In the genomic region with DNA sequence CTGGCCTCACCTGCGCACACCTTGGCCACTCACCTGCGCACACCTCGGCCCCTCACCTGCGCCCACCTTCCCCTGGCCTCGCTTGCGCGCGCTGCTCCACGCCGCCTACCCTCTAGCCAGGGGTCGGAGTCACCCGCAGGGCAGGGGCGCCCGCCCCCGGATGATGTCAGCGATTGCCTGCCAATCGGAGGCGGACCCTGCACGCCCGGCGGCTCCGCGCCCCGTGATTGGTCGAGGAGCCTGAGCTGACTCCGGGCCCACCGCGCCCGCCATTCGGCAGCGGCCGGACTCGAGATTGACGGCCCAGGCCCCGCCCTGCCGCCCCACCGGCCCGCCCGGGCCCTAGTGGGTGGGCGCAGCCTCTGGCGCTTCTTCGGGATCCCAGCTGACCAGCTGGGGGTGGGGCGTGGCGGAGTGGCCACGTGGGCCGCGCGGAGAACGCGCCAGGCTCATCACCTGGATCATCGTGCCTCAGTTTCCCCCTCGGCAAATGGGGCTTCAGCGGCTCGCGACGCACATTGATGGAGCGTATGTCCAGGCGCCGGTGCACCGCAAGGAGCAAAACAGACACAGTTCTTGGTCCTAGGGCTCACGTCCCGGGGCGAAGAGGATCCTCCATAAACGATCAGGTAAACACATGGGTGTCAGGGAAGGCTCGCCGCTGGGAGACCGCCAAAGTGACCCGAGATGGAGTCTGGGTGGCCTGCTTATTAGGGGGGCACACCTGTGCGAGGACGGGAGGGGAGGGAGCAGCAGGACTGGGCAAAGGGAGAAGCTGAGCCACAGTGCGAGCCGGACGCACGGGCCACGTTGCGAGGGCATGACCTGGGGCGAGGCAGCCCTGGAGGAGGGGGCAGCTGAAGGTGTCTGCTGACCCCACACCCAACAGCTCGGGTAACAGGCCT, we compare ENCODE assay signal across 1 cellular context.
TF ChIP-seq lines count a peak whose summit lies in the region.

A gene with protein sequence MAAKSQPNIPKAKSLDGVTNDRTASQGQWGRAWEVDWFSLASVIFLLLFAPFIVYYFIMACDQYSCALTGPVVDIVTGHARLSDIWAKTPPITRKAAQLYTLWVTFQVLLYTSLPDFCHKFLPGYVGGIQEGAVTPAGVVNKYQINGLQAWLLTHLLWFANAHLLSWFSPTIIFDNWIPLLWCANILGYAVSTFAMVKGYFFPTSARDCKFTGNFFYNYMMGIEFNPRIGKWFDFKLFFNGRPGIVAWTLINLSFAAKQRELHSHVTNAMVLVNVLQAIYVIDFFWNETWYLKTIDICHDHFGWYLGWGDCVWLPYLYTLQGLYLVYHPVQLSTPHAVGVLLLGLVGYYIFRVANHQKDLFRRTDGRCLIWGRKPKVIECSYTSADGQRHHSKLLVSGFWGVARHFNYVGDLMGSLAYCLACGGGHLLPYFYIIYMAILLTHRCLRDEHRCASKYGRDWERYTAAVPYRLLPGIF (minus strand): TSS at position 137 of the 905 bp plus-strand sequence. CDS start 3,441 bp downstream, outside the sequence.

TF ChIP-seq in HepG2, 621 proteins besides CTCF, POLR2A, EP300 and RAD21 (continued from another document and continues in another):
- TF ChIP-seq TFDP2 (CRISPR knock-in tag; IDR thresholded peaks at IDR 0.05) = peak; percentile 87
- peak; percentile 84 for TF ChIP-seq CREB1 (IDR thresholded peaks at IDR 0.05)
- peak; percentile 76 for TF ChIP-seq CREB1 (CRISPR knock-in tag; IDR thresholded peaks at IDR 0.05)
- TF ChIP-seq ZMAT3 (CRISPR knock-in tag; conservative IDR thresholded peaks at IDR 0.05) = peak; percentile 93; the same call in 1 of the 2 replicates
- no peak for TF ChIP-seq ZNF7 (CRISPR knock-in tag; IDR thresholded peaks at IDR 0.05)
- no peak for TF ChIP-seq CHCHD3 (CRISPR knock-in tag; IDR thresholded peaks at IDR 0.05)
- TF ChIP-seq RBAK (CRISPR knock-in tag; IDR thresholded peaks at IDR 0.05) = no peak
- TF ChIP-seq ZNF235 (CRISPR knock-in tag; IDR thresholded peaks at IDR 0.05; ENCODE audit: borderline replicate concordance) = no peak; the same call in 1 of the 2 replicates
- TF ChIP-seq, protein P1, sequence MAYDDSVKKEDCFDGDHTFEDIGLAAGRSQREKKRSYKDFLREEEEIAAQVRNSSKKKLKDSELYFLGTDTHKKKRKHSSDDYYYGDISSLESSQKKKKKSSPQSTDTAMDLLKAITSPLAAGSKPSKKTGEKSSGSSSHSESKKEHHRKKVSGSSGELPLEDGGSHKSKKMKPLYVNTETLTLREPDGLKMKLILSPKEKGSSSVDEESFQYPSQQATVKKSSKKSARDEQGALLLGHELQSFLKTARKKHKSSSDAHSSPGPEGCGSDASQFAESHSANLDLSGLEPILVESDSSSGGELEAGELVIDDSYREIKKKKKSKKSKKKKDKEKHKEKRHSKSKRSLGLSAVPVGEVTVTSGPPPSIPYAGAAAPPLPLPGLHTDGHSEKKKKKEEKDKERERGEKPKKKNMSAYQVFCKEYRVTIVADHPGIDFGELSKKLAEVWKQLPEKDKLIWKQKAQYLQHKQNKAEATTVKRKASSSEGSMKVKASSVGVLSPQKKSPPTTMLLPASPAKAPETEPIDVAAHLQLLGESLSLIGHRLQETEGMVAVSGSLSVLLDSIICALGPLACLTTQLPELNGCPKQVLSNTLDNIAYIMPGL (CRISPR knock-in tag; IDR thresholded peaks at IDR 0.05; ENCODE audit: borderline replicate concordance in 1 of 2, low read depth in 1 of 2) = peak; percentile 24 to 35; a peak in 3 of 4 replicates
- no peak for TF ChIP-seq TAF15 (IDR thresholded peaks at IDR 0.05; ENCODE audit: low read depth, low read length, poor library complexity, severe bottlenecking)
- TF ChIP-seq CBX2 (IDR thresholded peaks at IDR 0.05; ENCODE audit: low read depth, low read length) = no peak
- no peak for TF ChIP-seq CBX2 (CRISPR knock-in tag; IDR thresholded peaks at IDR 0.05; ENCODE audit: low read depth)
- TF ChIP-seq FOXM1 (CRISPR knock-in tag; IDR thresholded peaks at IDR 0.05) = no peak
- peak; percentile 84; the same call in 1 of the 2 replicates for TF ChIP-seq ZBTB42 (CRISPR knock-in tag; IDR thresholded peaks at IDR 0.05)
- TF ChIP-seq ZNF337 (CRISPR knock-in tag; IDR thresholded peaks at IDR 0.05; ENCODE audit: borderline replicate concordance, low read depth) = peak; percentile 75; the same call in 1 of the 2 replicates
- TF ChIP-seq ZSCAN30 (CRISPR knock-in tag; IDR thresholded peaks at IDR 0.05) = no peak
- no peak for TF ChIP-seq ZNF10 (CRISPR knock-in tag; IDR thresholded peaks at IDR 0.05; ENCODE audit: borderline replicate concordance, low read depth)
- TF ChIP-seq NAIF1 (CRISPR knock-in tag; IDR thresholded peaks at IDR 0.05; ENCODE audit: borderline replicate concordance) = no peak; the same call in 1 of the 2 replicates
- TF ChIP-seq ZNF34 (CRISPR knock-in tag; IDR thresholded peaks at IDR 0.05; ENCODE audit: borderline replicate concordance) = no peak
- TF ChIP-seq SNAPC5 (CRISPR knock-in tag; IDR thresholded peaks at IDR 0.05; ENCODE audit: borderline replicate concordance) = no peak
- 0 out of 2 replicates have a peak, but pooled peaks have one; percentile 26 for TF ChIP-seq RFX5 (IDR thresholded peaks at IDR 0.05; ENCODE audit: low read depth, low read length)
- TF ChIP-seq, protein P2, sequence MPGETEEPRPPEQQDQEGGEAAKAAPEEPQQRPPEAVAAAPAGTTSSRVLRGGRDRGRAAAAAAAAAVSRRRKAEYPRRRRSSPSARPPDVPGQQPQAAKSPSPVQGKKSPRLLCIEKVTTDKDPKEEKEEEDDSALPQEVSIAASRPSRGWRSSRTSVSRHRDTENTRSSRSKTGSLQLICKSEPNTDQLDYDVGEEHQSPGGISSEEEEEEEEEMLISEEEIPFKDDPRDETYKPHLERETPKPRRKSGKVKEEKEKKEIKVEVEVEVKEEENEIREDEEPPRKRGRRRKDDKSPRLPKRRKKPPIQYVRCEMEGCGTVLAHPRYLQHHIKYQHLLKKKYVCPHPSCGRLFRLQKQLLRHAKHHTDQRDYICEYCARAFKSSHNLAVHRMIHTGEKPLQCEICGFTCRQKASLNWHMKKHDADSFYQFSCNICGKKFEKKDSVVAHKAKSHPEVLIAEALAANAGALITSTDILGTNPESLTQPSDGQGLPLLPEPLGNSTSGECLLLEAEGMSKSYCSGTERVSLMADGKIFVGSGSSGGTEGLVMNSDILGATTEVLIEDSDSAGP (CRISPR knock-in tag; IDR thresholded peaks at IDR 0.05; ENCODE audit: borderline replicate concordance) = peak; percentile 88
- TF ChIP-seq ZBTB37 (CRISPR knock-in tag; IDR thresholded peaks at IDR 0.05) = no peak
- no peak for TF ChIP-seq RORA (CRISPR knock-in tag; IDR thresholded peaks at IDR 0.05)
- TF ChIP-seq, protein P3, sequence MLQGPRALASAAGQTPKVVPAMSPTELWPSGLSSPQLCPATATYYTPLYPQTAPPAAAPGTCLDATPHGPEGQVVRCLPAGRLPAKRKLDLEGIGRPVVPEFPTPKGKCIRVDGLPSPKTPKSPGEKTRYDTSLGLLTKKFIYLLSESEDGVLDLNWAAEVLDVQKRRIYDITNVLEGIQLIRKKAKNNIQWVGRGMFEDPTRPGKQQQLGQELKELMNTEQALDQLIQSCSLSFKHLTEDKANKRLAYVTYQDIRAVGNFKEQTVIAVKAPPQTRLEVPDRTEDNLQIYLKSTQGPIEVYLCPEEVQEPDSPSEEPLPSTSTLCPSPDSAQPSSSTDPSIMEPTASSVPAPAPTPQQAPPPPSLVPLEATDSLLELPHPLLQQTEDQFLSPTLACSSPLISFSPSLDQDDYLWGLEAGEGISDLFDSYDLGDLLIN (CRISPR knock-in tag; IDR thresholded peaks at IDR 0.05; ENCODE audit: borderline replicate concordance) = peak; percentile 46; the same call in 1 of the 2 replicates
- TF ChIP-seq PRDM4 (CRISPR knock-in tag; IDR thresholded peaks at IDR 0.05; ENCODE audit: borderline replicate concordance) = no peak
- TF ChIP-seq CERS6 (CRISPR knock-in tag; IDR thresholded peaks at IDR 0.05) = no peak
- TF ChIP-seq JUN (CRISPR knock-in tag; IDR thresholded peaks at IDR 0.05) = peak; percentile 48; the same call in 1 of the 2 replicates
- peak; percentile 34; the same call in 1 of the 2 replicates for TF ChIP-seq MIER3 (CRISPR knock-in tag; IDR thresholded peaks at IDR 0.05; ENCODE audit: borderline replicate concordance)
- TF ChIP-seq ZNF619 (CRISPR knock-in tag; IDR thresholded peaks at IDR 0.05) = 0 out of 2 replicates have a peak, but pooled peaks have one; percentile 35
- no peak for TF ChIP-seq TBX3 (IDR thresholded peaks at IDR 0.05; ENCODE audit: borderline replicate concordance)
- TF ChIP-seq ZNF557 (CRISPR knock-in tag; IDR thresholded peaks at IDR 0.05) = peak; percentile 66; the same call in 1 of the 2 replicates
- no peak for TF ChIP-seq CREB3 (CRISPR knock-in tag; IDR thresholded peaks at IDR 0.05)
- TF ChIP-seq TRIM24 (CRISPR knock-in tag; IDR thresholded peaks at IDR 0.05) = peak; percentile 51; the same call in 1 of the 2 replicates
- no peak for TF ChIP-seq MED13 (CRISPR knock-in tag; IDR thresholded peaks at IDR 0.05)
- peak; percentile 98 for TF ChIP-seq ZNF430 (CRISPR knock-in tag; IDR thresholded peaks at IDR 0.05)
- 0 out of 2 replicates have a peak, but pooled peaks have one; percentile 35 for TF ChIP-seq ZNF672 (CRISPR knock-in tag; IDR thresholded peaks at IDR 0.05)
- no peak for TF ChIP-seq ZNF326 (CRISPR knock-in tag; IDR thresholded peaks at IDR 0.05; ENCODE audit: borderline replicate concordance)
- no peak for TF ChIP-seq SRY (CRISPR knock-in tag; IDR thresholded peaks at IDR 0.05)
- no peak for TF ChIP-seq KLF13 (CRISPR knock-in tag; IDR thresholded peaks at IDR 0.05)
- TF ChIP-seq REXO4 (CRISPR knock-in tag; IDR thresholded peaks at IDR 0.05; ENCODE audit: borderline replicate concordance) = no peak
- peak; percentile 40; the same call in 1 of the 2 replicates for TF ChIP-seq SAFB2 (CRISPR knock-in tag; IDR thresholded peaks at IDR 0.05; ENCODE audit: borderline replicate concordance, low read depth)
- 0 out of 2 replicates have a peak, but pooled peaks have one; percentile 29 for TF ChIP-seq ATF7 (IDR thresholded peaks at IDR 0.05)
- no peak for TF ChIP-seq ATF7 (CRISPR knock-in tag; IDR thresholded peaks at IDR 0.05)
- peak; percentile 98; the same call in 2 of the 3 replicates for TF ChIP-seq MXI1 (IDR thresholded peaks at IDR 0.05; ENCODE audit: borderline replicate concordance, low read depth, low read length)
- TF ChIP-seq CCDC6 (CRISPR knock-in tag; IDR thresholded peaks at IDR 0.05) = no peak
- TF ChIP-seq NFIC (IDR thresholded peaks at IDR 0.05; ENCODE audit: low read length) = no peak
- no peak for TF ChIP-seq TEAD2 (CRISPR knock-in tag; IDR thresholded peaks at IDR 0.05)
- TF ChIP-seq ATF1 (CRISPR knock-in tag; IDR thresholded peaks at IDR 0.05) = peak; percentile 55
- TF ChIP-seq RFXAP (CRISPR knock-in tag; IDR thresholded peaks at IDR 0.05; ENCODE audit: borderline replicate concordance) = 0 out of 2 replicates have a peak, but pooled peaks have one; percentile 6
